Comparison of ENCODE assay signal across 17 cellular contexts in genomic region chr11:43834291-43834690, GRCh38.
"Had no signal": no experiment of that assay in that cellular context is flagged by ENCODE, and none has a peak within 500 bp of the region (broad histone marks: within the 10 kb centered on the region; RNA-seq: fewer than 3 reads in every experiment).

No MANE protein-coding gene starts in this region.

- H3K4me1 ChIP-seq: breast epithelium, suprapubic skin, uterus had no signal

- H3K9me3 Mint-ChIP-seq: activated naive CD4-positive, alpha-beta T cell treated with anti-CD3 and anti-CD28 coated beads, Interleukin-2, amount 50 U/mL, for 24 hours; nephron progenitor cell had no signal

- H3K36me3 ChIP-seq: breast epithelium, transverse colon, uterus had no signal

- H3K9me3 ChIP-seq: ascending aorta, breast epithelium, left ventricle myocardium inferior, suprapubic skin, transverse colon, uterus had no signal

- H3K27me3 Mint-ChIP-seq: activated naive CD4-positive, alpha-beta T cell treated with anti-CD3 and anti-CD28 coated beads, Interleukin-2, amount 50 U/mL, for 24 hours; progenitor cell of endocrine pancreas had no signal

- H3K27ac ChIP-seq: ascending aorta, breast epithelium, foreskin keratinocyte, left ventricle myocardium inferior, suprapubic skin, uterus had no signal

- H3K4me3 Mint-ChIP-seq: activated naive CD4-positive, alpha-beta T cell treated with anti-CD3 and anti-CD28 coated beads, Interleukin-2, amount 50 U/mL, for 24 hours; nephron progenitor cell had no signal

- H3K4me3 ChIP-seq: ascending aorta, breast epithelium, left ventricle myocardium inferior, suprapubic skin, transverse colon, uterus had no signal

- DNase-seq: activated CD4-positive, alpha-beta T cell treated with anti-CD3 and anti-CD28 coated beads, Interleukin-2, amount 50 U/mL, for 1 hour; activated CD8-positive, alpha-beta memory T cell treated with anti-CD3 and anti-CD28 coated beads for 24 hours; activated CD8-positive, alpha-beta memory T cell treated with anti-CD3 and anti-CD28 coated beads, Interleukin-2, amount 50 U/mL, for 48 hours; activated gamma-delta T cell; effector memory CD4-positive, alpha-beta T cell; foreskin keratinocyte; kidney; left ventricle myocardium inferior; nephron progenitor cell; stimulated activated naive CD8-positive, alpha-beta T cell treated with anti-CD3 and anti-CD28 coated beads, Interleukin-15, Interleukin-2, amounts not matched to agents 100 U/mL and 50 U/mL, for 24 hours; transverse colon; uterus had no signal

- H3K27me3 ChIP-seq: ascending aorta, breast epithelium, foreskin keratinocyte, suprapubic skin, transverse colon, uterus had no signal

- H3K27ac Mint-ChIP-seq: activated naive CD4-positive, alpha-beta T cell treated with anti-CD3 and anti-CD28 coated beads, Interleukin-2, amount 50 U/mL, for 24 hours; nephron progenitor cell; progenitor cell of endocrine pancreas had no signal
